In genomic region chr5:104967806-104968205, GRCh38 we compare ENCODE assay signal across 21 cellular contexts.
DNase-seq lines count a peak whose midpoint lies in the region; ATAC-seq lines count a peak whose summit lies in the region.
"Had no signal": no experiment of that assay in that cellular context is flagged by ENCODE, and none has a peak within 500 bp of the region (broad histone marks: within the 10 kb centered on the region; RNA-seq: fewer than 3 reads in every experiment).

No MANE protein-coding gene starts in this region.

- H3K27me3 ChIP-seq in right cardiac atrium (ENCODE audit: control insufficient read depth, insufficient read depth) = no peaks in the 10 kb centered on the region
- H3K27me3 ChIP-seq: BE2C, BLaER1 had no signal

- no peak for ATAC-seq in right cardiac atrium

- H3K4me3 ChIP-seq in right cardiac atrium (ENCODE audit: low read length) = no peak overlapping the region
- H3K4me3 ChIP-seq: BLaER1 had no signal

- WGBS in right cardiac atrium = 82% methylated on average over 3 of the region's 3 CpGs

- DNase-seq in NCI-H1694 (lab: John Stamatoyannopoulos, UW) (peak; percentile 6), NCI-H446 treated with DMSO at 0.1 percent for 48 hours (lab: John Stamatoyannopoulos, UW) (peak; percentile 66), dermis blood vessel endothelial cell (no peak), right cardiac atrium (no peak), NCI-H2029 treated with DMSO at 0.1 percent for 48 hours (lab: John Stamatoyannopoulos, UW) (no peak)
- DNase-seq: 8988T; ACHN; BE2C; C1 segment of cervical spinal cord; CD4-positive, alpha-beta memory T cell; CD4-positive, CD25-positive, alpha-beta regulatory T cell; CD8-positive, alpha-beta memory T cell; COR-L47; DMS 273 treated with DMSO at 0.1 percent for 48 hours; DMS153; DMS53; DMS79; DND-41; EL; GF-D8 had no signal

- no peak overlapping the region for H3K27ac ChIP-seq in right cardiac atrium (ENCODE audit: low read length)
- H3K27ac ChIP-seq: BLaER1 had no signal

- intact Hi-C loops in right cardiac atrium (cut with DNase I) = no loop called here

- H3K4me1 ChIP-seq in right cardiac atrium (ENCODE audit: control insufficient read depth, insufficient read depth, low read length) = no peaks in the 10 kb centered on the region
- H3K4me1 ChIP-seq: BLaER1 had no signal

- H3K9me3 ChIP-seq in right cardiac atrium (ENCODE audit: control insufficient read depth, low read length) = no peaks in the 10 kb centered on the region
- H3K9me3 ChIP-seq: BE2C, BLaER1 had no signal

Comparison
In these comparisons a context has a peak if more than half of its experiments do, and no peak if none do; other contexts are left out.
1. DNase-seq: peak in NCI-H1694 (single experiment) and NCI-H446 treated with DMSO at 0.1 percent for 48 hours (single experiment); none in dermis blood vessel endothelial cell (single experiment), right cardiac atrium (0 of 3) and NCI-H2029 treated with DMSO at 0.1 percent for 48 hours (single experiment).